9 cellular contexts compared by ENCODE assay signal in the genomic region with DNA sequence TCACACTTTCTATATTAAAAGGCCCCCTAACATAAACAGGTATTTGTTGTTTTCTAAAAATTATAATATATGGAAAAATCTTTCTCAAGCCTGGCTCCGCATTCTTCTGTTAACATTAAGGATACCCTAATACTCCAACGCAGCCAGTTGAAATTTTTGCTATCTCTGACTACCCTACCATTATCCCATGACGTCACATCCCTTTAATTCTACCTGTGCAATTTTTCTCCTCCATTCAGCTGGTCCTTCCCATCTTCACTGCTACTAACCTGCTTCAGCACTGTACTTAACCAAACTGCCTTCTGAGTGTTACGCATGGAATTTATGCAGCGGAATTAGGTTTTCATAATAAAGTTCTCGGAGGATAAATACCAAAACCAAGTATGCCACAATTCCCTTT.
A peak's percentile ranks its signal among the peaks of the same experiment; 100 is the strongest.
DNase-seq lines count a peak whose midpoint lies in the region; ATAC-seq and TF ChIP-seq lines count a peak whose summit lies in the region.
"Had no signal": no experiment of that assay in that cellular context is flagged by ENCODE, and none has a peak within 500 bp of the region (broad histone marks: within the 10 kb centered on the region; RNA-seq: fewer than 3 reads in every experiment).

No MANE protein-coding gene starts in this region.

- H3K4me3 ChIP-seq in WI38 (ENCODE audit: low read depth, low read length) = peak overlapping the region; percentile 100
- H3K4me3 ChIP-seq in iPS DF 6.9 (ENCODE audit: low read length) = peak overlapping the region; percentile 87; the same call in 1 of the 2 replicates

- H3K9me3 Mint-ChIP-seq in stimulated activated effector memory CD8-positive, alpha-beta T cell treated with anti-CD3 and anti-CD28 coated beads, Interleukin-12 subunit alpha, Interleukin-12 subunit beta, amount 100 ng/mL, for 72 hours = no peaks in the 10 kb centered on the region

- TF ChIP-seq CTCF in WI38 (IDR thresholded peaks at IDR 0.05; ENCODE audit: low read depth, low read length) = no peak
- TF ChIP-seq CTCF in GM20000 (IDR thresholded peaks at IDR 0.05; ENCODE audit: extremely low read depth, missing control alignments) = no peak

- peak overlapping the region; percentile 85 for H3K4me3 Mint-ChIP-seq in stimulated activated effector memory CD8-positive, alpha-beta T cell treated with anti-CD3 and anti-CD28 coated beads, Interleukin-12 subunit alpha, Interleukin-12 subunit beta, amount 100 ng/mL, for 72 hours

- no peaks in the 10 kb centered on the region for H3K36me3 ChIP-seq in iPS DF 6.9 (ENCODE audit: control insufficient read depth, insufficient read depth, low read length)

- peaks cover 12% of the 10 kb centered on the region for H3K4me1 Mint-ChIP-seq in stimulated activated effector memory CD8-positive, alpha-beta T cell treated with anti-CD3 and anti-CD28 coated beads, Interleukin-12 subunit alpha, Interleukin-12 subunit beta, amount 100 ng/mL, for 72 hours

- DNase-seq in NCI-H146 (lab: John Stamatoyannopoulos, UW) = peak; percentile 15
- no peak for DNase-seq in NCI-H146 treated with DMSO at 0.1 percent for 48 hours (lab: John Stamatoyannopoulos, UW; ENCODE audit: unreplicated experiment)
- DNase-seq in iPS DF 6.9 (ENCODE audit: low read depth, low spot score) = no peak
- no peak for DNase-seq in stimulated activated effector memory CD8-positive, alpha-beta T cell treated with anti-CD3 and anti-CD28 coated beads, Interleukin-12 subunit alpha, Interleukin-12 subunit beta, amount 100 ng/mL, for 72 hours (ENCODE audit: low spot score in 2 of 2)
- no peak for DNase-seq in DMS53 treated with DMSO at 0.1 percent for 48 hours (lab: John Stamatoyannopoulos, UW; ENCODE audit: unreplicated experiment)
- no peak for DNase-seq in GM20000 (ENCODE audit: low spot score)
- DNase-seq: SIG-M5 had no signal

- no peak overlapping the region for H3K27ac ChIP-seq in iPS DF 6.9 (ENCODE audit: low read length)

- H3K4me1 ChIP-seq in iPS DF 6.9 (ENCODE audit: control insufficient read depth, insufficient read depth, low read length) = no peaks in the 10 kb centered on the region

- peak overlapping the region; percentile 92 for H3K27ac Mint-ChIP-seq in stimulated activated effector memory CD8-positive, alpha-beta T cell treated with anti-CD3 and anti-CD28 coated beads, Interleukin-12 subunit alpha, Interleukin-12 subunit beta, amount 100 ng/mL, for 72 hours

- no peaks in the 10 kb centered on the region for H3K27me3 ChIP-seq in iPS DF 6.9 (ENCODE audit: control insufficient read depth, insufficient read depth, low read length)

- peaks cover 31% of the 10 kb centered on the region for H3K36me3 Mint-ChIP-seq in stimulated activated effector memory CD8-positive, alpha-beta T cell treated with anti-CD3 and anti-CD28 coated beads, Interleukin-12 subunit alpha, Interleukin-12 subunit beta, amount 100 ng/mL, for 72 hours

- no peak for ATAC-seq in stimulated activated effector memory CD8-positive, alpha-beta T cell treated with anti-CD3 and anti-CD28 coated beads, Interleukin-12 subunit alpha, Interleukin-12 subunit beta, amount 100 ng/mL, for 72 hours
- no peak for ATAC-seq in GM18517 (IDR thresholded peaks at IDR 0.05; ENCODE audit: unreplicated experiment)

- no peaks in the 10 kb centered on the region for H3K9me3 ChIP-seq in iPS DF 6.9 (ENCODE audit: control insufficient read depth, insufficient read depth, low read length)

- no CpG with 5 or more reads among the region's 6 CpGs for WGBS in iPS DF 6.9 (ENCODE audit: insufficient coverage, insufficient read length)
